Comparison of ENCODE assay signal across 1 cellular context in genomic region chr1:228164561-228165371, GRCh38.
TF ChIP-seq lines count a peak whose summit lies in the region.

No MANE protein-coding gene starts in this region.

TF ChIP-seq in K562, 482 proteins besides CTCF, POLR2A, EP300 and RAD21 (continued from another document and continues in another):
- no peak for TF ChIP-seq NR0B1 (IDR thresholded peaks at IDR 0.05; ENCODE audit: partially characterized antibody)
- peak; percentile 87 for TF ChIP-seq MYC (IDR thresholded peaks at IDR 0.05; ENCODE audit: low read depth, low read length)
- TF ChIP-seq MYC (CRISPR knock-in tag; IDR thresholded peaks at IDR 0.05; ENCODE audit: borderline replicate concordance, low read depth) = no peak
- TF ChIP-seq ZNF644 (tag; IDR thresholded peaks at IDR 0.05; ENCODE audit: low read depth) = peak; percentile 84
- TF ChIP-seq COPS2 (conservative IDR thresholded peaks at IDR 0.05) = no peak
- no peak for TF ChIP-seq DDX20 (tag; IDR thresholded peaks at IDR 0.05; ENCODE audit: low read depth)
- TF ChIP-seq ZBTB5 (IDR thresholded peaks at IDR 0.05) = no peak
- no peak for TF ChIP-seq ZNF3 (CRISPR knock-in tag; IDR thresholded peaks at IDR 0.05)
- no peak for TF ChIP-seq GABPA (tag; conservative IDR thresholded peaks at IDR 0.05; ENCODE audit: low read depth)
- no peak for TF ChIP-seq ZNF778 (CRISPR knock-in tag; IDR thresholded peaks at IDR 0.05)
- TF ChIP-seq ZNF263 (CRISPR knock-in tag; IDR thresholded peaks at IDR 0.05; ENCODE audit: borderline replicate concordance) = no peak; the same call in 1 of the 2 replicates
- TF ChIP-seq E2F8 (IDR thresholded peaks at IDR 0.05; ENCODE audit: low read depth, partially characterized antibody) = no peak
- no peak for TF ChIP-seq HDAC8 (tag; IDR thresholded peaks at IDR 0.05)
- no peak for TF ChIP-seq TFAM (CRISPR knock-in tag; conservative IDR thresholded peaks at IDR 0.05)
- no peak for TF ChIP-seq ZNF551 (CRISPR knock-in tag; IDR thresholded peaks at IDR 0.05)
- no peak for TF ChIP-seq POLR3A (IDR thresholded peaks at IDR 0.05; ENCODE audit: borderline replicate concordance, extremely low read depth, insufficient read depth, insufficient read length)
- TF ChIP-seq TCF7L2 (IDR thresholded peaks at IDR 0.05; ENCODE audit: low read depth, low read length) = no peak
- no peak; the same call in 1 of the 2 replicates for TF ChIP-seq ZBED1 (IDR thresholded peaks at IDR 0.05)
- TF ChIP-seq JUNB (CRISPR knock-in tag; conservative IDR thresholded peaks at IDR 0.05) = no peak
- no peak for TF ChIP-seq ZNF146 (CRISPR knock-in tag; IDR thresholded peaks at IDR 0.05; ENCODE audit: unreplicated experiment)
- TF ChIP-seq GTF2E2 (tag; IDR thresholded peaks at IDR 0.05) = 0 out of 2 replicates have a peak, but pooled peaks have one; percentile 11
- no peak for TF ChIP-seq HMBOX1 (IDR thresholded peaks at IDR 0.05)
- TF ChIP-seq PBX2 (CRISPR knock-in tag; IDR thresholded peaks at IDR 0.05; ENCODE audit: low read depth) = no peak
- TF ChIP-seq PBX2 (tag; conservative IDR thresholded peaks at IDR 0.05; ENCODE audit: low read depth) = peak; percentile 46
- TF ChIP-seq L3MBTL2 (IDR thresholded peaks at IDR 0.05) = peak; percentile 77
- TF ChIP-seq ATF2 (CRISPR knock-in tag; IDR thresholded peaks at IDR 0.05) = no peak
- TF ChIP-seq TEAD4 (IDR thresholded peaks at IDR 0.05; ENCODE audit: low read length) = peak; percentile 90
- TF ChIP-seq TEAD4 (CRISPR knock-in tag; IDR thresholded peaks at IDR 0.05; ENCODE audit: borderline replicate concordance) = no peak
- TF ChIP-seq RFX7 (CRISPR knock-in tag; IDR thresholded peaks at IDR 0.05) = no peak
- TF ChIP-seq ZNF274 (IDR thresholded peaks at IDR 0.05; ENCODE audit: borderline replicate concordance, low read depth, low read length) = no peak
- TF ChIP-seq CBFA2T2 (conservative IDR thresholded peaks at IDR 0.05) = peak; percentile 88
- TF ChIP-seq TFAP4 (CRISPR knock-in tag; IDR thresholded peaks at IDR 0.05; ENCODE audit: borderline replicate concordance) = peak; percentile 87
- TF ChIP-seq ETV5 (CRISPR knock-in tag; IDR thresholded peaks at IDR 0.05; ENCODE audit: low read depth) = peak; percentile 59
- TF ChIP-seq RBM22 (IDR thresholded peaks at IDR 0.05; ENCODE audit: low read depth, low read length, poor library complexity, severe bottlenecking) = no peak
- no peak for TF ChIP-seq ZFP36 (IDR thresholded peaks at IDR 0.05; ENCODE audit: low read depth, low read length, partially characterized antibody)
- peak; percentile 55 for TF ChIP-seq NFE2 (IDR thresholded peaks at IDR 0.05; ENCODE audit: low read depth)
- TF ChIP-seq RERE (CRISPR knock-in tag; IDR thresholded peaks at IDR 0.05; ENCODE audit: borderline replicate concordance) = no peak
- no peak for TF ChIP-seq ZBTB12 (CRISPR knock-in tag; IDR thresholded peaks at IDR 0.05)
- TF ChIP-seq ZNF398 (CRISPR knock-in tag; IDR thresholded peaks at IDR 0.05) = no peak
- no peak for TF ChIP-seq HNRNPL (IDR thresholded peaks at IDR 0.05; ENCODE audit: low read depth, low read length)
- TF ChIP-seq ZNF133 (CRISPR knock-in tag; IDR thresholded peaks at IDR 0.05) = no peak
- no peak for TF ChIP-seq ZNF408 (CRISPR knock-in tag; IDR thresholded peaks at IDR 0.05; ENCODE audit: low read depth)
- TF ChIP-seq MAFG (tag; conservative IDR thresholded peaks at IDR 0.05) = no peak
